In the genomic region with DNA sequence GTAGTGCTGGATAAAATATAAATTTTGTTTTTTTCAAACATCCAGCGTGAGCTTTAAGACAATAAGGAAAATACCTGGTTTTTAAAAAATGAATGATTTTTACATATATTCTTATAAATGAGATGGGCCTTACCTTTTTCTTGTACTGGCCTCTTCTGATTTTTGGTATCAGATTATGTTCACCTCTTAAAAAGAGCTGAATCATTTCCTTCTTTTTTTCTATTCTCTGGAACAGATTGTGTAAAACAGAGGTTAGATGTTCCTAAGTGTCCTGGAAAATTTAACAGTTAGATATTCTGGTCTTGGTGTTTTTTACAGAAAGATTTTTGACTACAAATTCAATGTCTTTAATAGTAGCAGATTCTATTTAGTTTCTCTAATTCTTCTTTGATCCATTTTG, we compare ENCODE assay signal across 13 cellular contexts.
"Had no signal": no experiment of that assay in that cellular context is flagged by ENCODE, and none has a peak within 500 bp of the region (broad histone marks: within the 10 kb centered on the region; RNA-seq: fewer than 3 reads in every experiment).

No MANE protein-coding gene starts in this region.

- H3K4me3 ChIP-seq: lung, sigmoid colon had no signal

- H3K27me3 ChIP-seq: sigmoid colon had no signal

- H3K27me3 Mint-ChIP-seq: activated naive CD8-positive, alpha-beta T cell treated with anti-CD3 and anti-CD28 coated beads, Interleukin-2, amount 10 ng/mL, durations not matched to agents 7 days and 5 days had no signal

- H3K36me3 Mint-ChIP-seq: natural killer cell had no signal

- H3K27ac Mint-ChIP-seq: activated naive CD8-positive, alpha-beta T cell treated with anti-CD3 and anti-CD28 coated beads, Interleukin-2, amount 10 ng/mL, durations not matched to agents 7 days and 5 days; activated T-cell treated with anti-CD3 and anti-CD28 coated beads, Interleukin-2, amount 50 U/mL, for 72 hours; natural killer cell had no signal

- H3K36me3 ChIP-seq: sigmoid colon had no signal

- H3K27ac ChIP-seq: sigmoid colon had no signal

- H3K9me3 Mint-ChIP-seq: natural killer cell had no signal

- H3K4me1 Mint-ChIP-seq: activated naive CD8-positive, alpha-beta T cell treated with anti-CD3 and anti-CD28 coated beads, Interleukin-2, amount 10 ng/mL, durations not matched to agents 7 days and 5 days had no signal

- H3K4me3 Mint-ChIP-seq: activated naive CD8-positive, alpha-beta T cell treated with anti-CD3 and anti-CD28 coated beads, Interleukin-2, amount 10 ng/mL, durations not matched to agents 7 days and 5 days; activated T-cell treated with anti-CD3 and anti-CD28 coated beads, Interleukin-2, amount 50 U/mL, for 72 hours; natural killer cell had no signal

- H3K9me3 ChIP-seq: sigmoid colon had no signal

- DNase-seq: activated gamma-delta T cell treated with Interleukin-2 at 50 U/mL for 16 hours; activated naive CD8-positive, alpha-beta T cell treated with anti-CD3 and anti-CD28 coated beads, Interleukin-2, amount 10 ng/mL, durations not matched to agents 7 days and 5 days; activated T-cell treated with anti-CD3 and anti-CD28 coated beads, Interleukin-2, amount 50 U/mL, for 72 hours; caudate nucleus; cortex of kidney; effector memory CD4-positive, alpha-beta T cell; erythroblast; hypothalamus; natural killer cell; sigmoid colon; stimulated activated naive CD4-positive, alpha-beta T cell treated with Interleukin-2 at 50 U/mL for 16 hours; trophoblast cell had no signal
